In the genomic region with DNA sequence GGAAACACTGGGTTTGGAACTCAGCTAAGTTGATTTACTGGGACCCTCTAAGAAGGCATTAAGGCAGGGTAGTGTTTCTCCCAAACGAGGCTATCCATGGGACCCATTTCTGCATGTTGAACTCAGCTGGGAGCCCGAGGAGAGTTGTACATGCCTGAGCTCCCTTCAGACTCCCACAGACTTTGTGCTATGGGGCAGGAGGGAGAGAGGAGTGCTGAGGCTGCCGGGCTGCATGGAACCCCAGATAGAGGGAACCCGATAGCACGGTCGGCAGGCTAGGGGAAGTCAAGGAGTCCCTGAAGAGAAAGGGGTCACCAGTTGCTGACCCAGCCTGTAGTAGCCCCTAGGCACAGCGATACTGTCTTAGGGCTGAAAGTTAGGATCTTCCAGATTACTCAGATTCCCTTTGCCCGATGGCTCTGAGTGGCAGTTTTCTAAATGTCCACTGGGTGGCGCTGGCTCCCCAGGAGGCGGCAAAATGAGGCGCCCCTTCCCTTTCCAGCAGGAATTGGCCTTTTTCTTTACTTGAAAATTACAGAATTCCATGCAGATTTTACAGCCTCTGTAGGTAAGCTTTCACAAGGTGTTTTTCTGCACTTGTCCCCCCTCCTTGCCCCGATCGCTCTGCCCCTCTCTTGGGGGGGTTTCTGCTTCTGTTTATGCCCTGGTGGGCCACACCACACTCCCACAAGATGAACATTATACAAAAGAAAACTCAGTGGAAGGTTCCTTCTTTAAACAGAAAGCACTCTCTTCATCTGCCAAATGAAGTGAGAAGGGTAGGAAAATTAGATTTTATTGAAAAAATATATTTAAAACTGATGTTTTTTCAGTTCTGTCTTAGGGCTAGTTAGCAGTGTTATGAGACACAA, we compare ENCODE assay signal across 8 cellular contexts. TPM values are rescaled to one million over a fixed set of nuclear protein-coding genes. Genes with fewer than 3 reads are reported as not detected.
DNase-seq lines count a peak whose midpoint lies in the region; ATAC-seq, FAIRE-seq and TF ChIP-seq lines count a peak whose summit lies in the region.

No MANE protein-coding gene starts in this region.

- peaks cover 45% of the 10 kb centered on the region for H3K4me1 Mint-ChIP-seq in activated T-cell treated with anti-CD3 and anti-CD28 coated beads, Interleukin-2, amount 50 U/mL, for 24 hours (ENCODE audit: low read depth)
- peaks cover 5 to 47% (median 36%) of the 10 kb centered on the region in 4 donors for H3K4me1 Mint-ChIP-seq in naive thymus-derived CD8-positive, alpha-beta T cell

- intact Hi-C loops in esophagus muscularis mucosa (cut with DNase I) = loop anchor here (2.0 kb wide), 1 partner anchor 188 kb away; no protein-coding TSS in a partner anchor

- peak overlapping the region; percentile 44 for H3K4me3 Mint-ChIP-seq in activated T-cell treated with anti-CD3 and anti-CD28 coated beads, Interleukin-2, amount 50 U/mL, for 24 hours
- H3K4me3 Mint-ChIP-seq in naive thymus-derived CD8-positive, alpha-beta T cell = peak overlapping the region in 9 of 10 donors; percentile 52 to 84 (median 66)

- H3K27me3 ChIP-seq in BE2C (no peaks in the 10 kb centered on the region), esophagus muscularis mucosa (no peaks in the 10 kb centered on the region)

- 38% methylated on average over 11 of the region's 13 CpGs for WGBS in esophagus muscularis mucosa

- DNase-seq in BE2C (peak; percentile 65), H54 (ENCODE audit: insufficient read length, low spot score) (peak; percentile 80), NOMO-1 treated with DMSO at 0.1 percent for 48 hours (lab: John Stamatoyannopoulos, UW; ENCODE audit: unreplicated experiment) (peak; percentile 27), esophagus muscularis mucosa (ENCODE audit: extremely low spot score) (no peak), stromal cell of bone marrow (ENCODE audit: low read depth) (peak; percentile 33)
- peak; percentile 77 for DNase-seq in activated T-cell treated with anti-CD3 and anti-CD28 coated beads, Interleukin-2, amount 50 U/mL, for 24 hours
- peak; percentile 46 to 80 (median 69) for DNase-seq in naive thymus-derived CD8-positive, alpha-beta T cell

- no peak for TF ChIP-seq EP300 in esophagus muscularis mucosa (IDR thresholded peaks at IDR 0.05)

- H3K9me3 ChIP-seq in BE2C (no peaks in the 10 kb centered on the region), esophagus muscularis mucosa (no peaks in the 10 kb centered on the region)

- no peak for TF ChIP-seq POLR2A in H54 (IDR thresholded peaks at IDR 0.05; ENCODE audit: low read depth, low read length)
- TF ChIP-seq POLR2A in esophagus muscularis mucosa (IDR thresholded peaks at IDR 0.05; ENCODE audit: low read depth) = no peak

- ATAC-seq in naive thymus-derived CD8-positive, alpha-beta T cell = no peak
- no peak for ATAC-seq in GM19351 (IDR thresholded peaks at IDR 0.05; ENCODE audit: unreplicated experiment)

- H3K27ac ChIP-seq in esophagus muscularis mucosa (replicated peaks in 1 of 4) = peak overlapping the region in 3 of 4 donors; percentile 15 to 32 (median 24)

- peak; percentile 98 for TF ChIP-seq CTCF in BE2C (IDR thresholded peaks at IDR 0.05; ENCODE audit: low read depth, low read length)
- TF ChIP-seq CTCF in esophagus muscularis mucosa (IDR thresholded peaks at IDR 0.05) = peak; percentile 72 to 92 (median 80)

- H3K36me3 ChIP-seq in BE2C = no peaks in the 10 kb centered on the region
- peaks cover 0 to 21% (median 12%) of the 10 kb centered on the region in 4 donors for H3K36me3 ChIP-seq in esophagus muscularis mucosa

- H3K4me3 ChIP-seq in BE2C (ENCODE audit: low read depth, low read length) (no peak overlapping the region), esophagus muscularis mucosa (no peak overlapping the region)

- H3K27me3 Mint-ChIP-seq in activated T-cell treated with anti-CD3 and anti-CD28 coated beads, Interleukin-2, amount 50 U/mL, for 24 hours = no peaks in the 10 kb centered on the region
- H3K27me3 Mint-ChIP-seq in naive thymus-derived CD8-positive, alpha-beta T cell = no peaks in the 10 kb centered on the region

- H3K9me3 Mint-ChIP-seq in activated T-cell treated with anti-CD3 and anti-CD28 coated beads, Interleukin-2, amount 50 U/mL, for 24 hours = no peaks in the 10 kb centered on the region
- no peaks in the 10 kb centered on the region for H3K9me3 Mint-ChIP-seq in naive thymus-derived CD8-positive, alpha-beta T cell

- POLR2A ChIA-PET in naive thymus-derived CD8-positive, alpha-beta T cell (lab: Charles Lee) = interaction anchor here (0.6 to 3.2 kb wide), 9 partner anchors 28 to 189 kb away, joined by 3 to 22 read pairs (median 6); a partner anchor contains a TSS

- peak overlapping the region; percentile 86 for H3K27ac Mint-ChIP-seq in activated T-cell treated with anti-CD3 and anti-CD28 coated beads, Interleukin-2, amount 50 U/mL, for 24 hours
- peak overlapping the region; percentile 93 to 98 (median 96) for H3K27ac Mint-ChIP-seq in naive thymus-derived CD8-positive, alpha-beta T cell

- FAIRE-seq in H54 (lab: Jason Lieb, UNC) = peak; percentile 81

- peaks cover 43% of the 10 kb centered on the region for H3K36me3 Mint-ChIP-seq in activated T-cell treated with anti-CD3 and anti-CD28 coated beads, Interleukin-2, amount 50 U/mL, for 24 hours (ENCODE audit: low read depth)
- peaks cover 0 to 20% (median 9%) of the 10 kb centered on the region in 3 donors for H3K36me3 Mint-ChIP-seq in naive thymus-derived CD8-positive, alpha-beta T cell

- no peaks in the 10 kb centered on the region for H3K4me1 ChIP-seq in BE2C
- H3K4me1 ChIP-seq in esophagus muscularis mucosa = peaks cover 6 to 20% (median 10%) of the 10 kb centered on the region in 4 donors

RNA-seq across cellular contexts. Expression of a gene that starts 17.8 kb away (rescaled TPM):
- 83.3 TPM for polyA plus RNA-seq in BE2C (2012; ENCODE audit: insufficient read depth, insufficient read length, low read depth)
- 10 to 100 TPM; 25.3 to 54.7 (median 37.3) TPM for total RNA-seq in esophagus muscularis mucosa
- total RNA-seq in naive thymus-derived CD8-positive, alpha-beta T cell = 10 to 100 TPM; 15.0 to 15.7 TPM
- polyA plus RNA-seq in naive thymus-derived CD8-positive, alpha-beta T cell = 10 to 100 TPM; 28.9 to 32.4 (median 30.9) TPM

RNA-seq across cellular contexts. Expression of a gene that starts 44.7 kb away (rescaled TPM):
- polyA plus RNA-seq in BE2C (2012; ENCODE audit: insufficient read depth, insufficient read length, low read depth) = 39.1 TPM
- 10 to 100 TPM in 2 of 4 donors, 1 to 10 TPM in 2; 6.1 to 14.9 (median 11.2) TPM for total RNA-seq in esophagus muscularis mucosa
- total RNA-seq in naive thymus-derived CD8-positive, alpha-beta T cell = 10 to 100 TPM; 76.9 to 78.1 TPM
- polyA plus RNA-seq in naive thymus-derived CD8-positive, alpha-beta T cell = 10 to 100 TPM; 48.7 to 84.0 (median 68.4) TPM

Comparison
In these comparisons a context has a peak if more than half of its experiments do, and no peak if none do; other contexts are left out.
1. RNA of a gene that starts 44.7 kb away (total RNA-seq): 76.9 to 78.1 TPM in naive thymus-derived CD8-positive, alpha-beta T cell; 6.1 to 14.9 TPM in esophagus muscularis mucosa; every median in the first group is over 4 times any median in the second.